7 cellular contexts compared by ENCODE assay signal in genomic region chr1:154906621-154907081, GRCh38. TPM values are rescaled to one million over a fixed set of nuclear protein-coding genes. Genes with fewer than 3 reads are reported as not detected.
DNase-seq lines count a peak whose midpoint lies in the region; TF ChIP-seq lines count a peak whose summit lies in the region.

No MANE protein-coding gene starts in this region.

- no peaks in the 10 kb centered on the region for H3K36me3 ChIP-seq in H7 (replicated peaks; ENCODE audit: control insufficient read depth, insufficient read depth, low read length)
- H3K36me3 ChIP-seq in sigmoid colon: no peaks in the 10 kb centered on the region

- H3K9me3 ChIP-seq in sigmoid colon: no peaks in the 10 kb centered on the region

- no peak for TF ChIP-seq EP300 in sigmoid colon (IDR thresholded peaks at IDR 0.05)

- TF ChIP-seq POLR2A in sigmoid colon (IDR thresholded peaks at IDR 0.05): no peak

- H3K4me3 ChIP-seq in H7 (ENCODE audit: insufficient read depth, low read depth, low read length) (no peak overlapping the region), fibroblast of the aortic adventitia (ENCODE audit: low read depth, low read length) (no peak overlapping the region), sigmoid colon (no peak overlapping the region)

- DNase-seq in H7 (peak; percentile 47), RPMI7951 (ENCODE audit: low read depth) (peak; percentile 28), fibroblast of the aortic adventitia (ENCODE audit: low read depth) (no peak), sigmoid colon (peak; percentile 21), DMS114 treated with DMSO at 0.1 percent for 48 hours (lab: John Stamatoyannopoulos, UW; ENCODE audit: unreplicated experiment) (no peak), NCI-H524 (lab: John Stamatoyannopoulos, UW) (no peak)
- no peak for DNase-seq in activated effector memory CD4-positive, alpha-beta T cell treated with Interleukin-2 at 50 U/mL for 16 hours

- no peak overlapping the region for H3K27ac ChIP-seq in sigmoid colon

- no peaks in the 10 kb centered on the region for H3K27me3 ChIP-seq in H7 (ENCODE audit: control insufficient read depth, insufficient read depth, low read length)
- H3K27me3 ChIP-seq in sigmoid colon: no peaks in the 10 kb centered on the region

- peaks cover 0 to under 1% (median 0%) of the 10 kb centered on the region in 4 donors for H3K4me1 ChIP-seq in sigmoid colon

- intact Hi-C loops in sigmoid colon (cut with DNase I): no loop called here

- WGBS in sigmoid colon, 2 donors: 73 to 85% methylated on average over 7 of the region's 7 CpGs

- TF ChIP-seq CTCF in fibroblast of the aortic adventitia (IDR thresholded peaks at IDR 0.05; ENCODE audit: insufficient read depth, low read length): peak; percentile 43
- peak in 3 of 4 experiments; percentile 7 to 33 (median 21) for TF ChIP-seq CTCF in sigmoid colon (IDR thresholded peaks at IDR 0.05)

RNA-seq across cellular contexts. Expression of gene PMVK, which starts 29.9 kb away (rescaled TPM):
- total RNA-seq in H7 (2014; rRNA removed; shearing (Covaris generic)): 7.3 and 9.8 TPM in 2 replicates
- total RNA-seq in RPMI7951 (2014; rRNA removed; shearing (Covaris generic)): 8.7 and 9.3 TPM in 2 replicates
- total RNA-seq in fibroblast of the aortic adventitia (ENCODE audit: low replicate concordance): 11.7 and 20.7 TPM in 2 replicates
- 10 to 100 TPM; 11.1 to 19.6 (median 13.7) TPM for total RNA-seq in sigmoid colon
- polyA plus RNA-seq in sigmoid colon: 10 to 100 TPM; 53.1 to 54.1 (median 53.2) TPM

RNA-seq across cellular contexts. Expression of gene KCNN3, which starts 36.6 kb away (rescaled TPM):
- 0.18 and 0.62 TPM in 2 replicates for total RNA-seq in H7 (2014; rRNA removed; shearing (Covaris generic))
- 0.29 and 0.72 TPM in 2 replicates for total RNA-seq in RPMI7951 (2014; rRNA removed; shearing (Covaris generic))
- 0.09 and 0.25 TPM in 2 replicates for total RNA-seq in fibroblast of the aortic adventitia (ENCODE audit: low replicate concordance)
- total RNA-seq in sigmoid colon: 10 to 100 TPM in 3 of 4 donors, 1 to 10 TPM in 1; 9.4 to 27.7 (median 17.7) TPM
- polyA plus RNA-seq in sigmoid colon: 1 to 10 TPM in 1 of 3 donors, under 1 TPM in 2; 0.23 to 1.5 (median 0.60) TPM

RNA-seq across cellular contexts. Expression of gene PBXIP1, which starts 49.2 kb away (rescaled TPM):
- total RNA-seq in H7 (2014; rRNA removed; shearing (Covaris generic)): 43.6 and 48.5 TPM in 2 replicates
- total RNA-seq in RPMI7951 (2014; rRNA removed; shearing (Covaris generic)): 14.7 and 23.3 TPM in 2 replicates
- total RNA-seq in fibroblast of the aortic adventitia (ENCODE audit: low replicate concordance): 36.2 and 122 TPM in 2 replicates
- 100 to 1,000 TPM; 178 to 251 (median 201) TPM for total RNA-seq in sigmoid colon
- 10 to 100 TPM in 2 of 3 donors, 1 to 10 TPM in 1; 8.3 to 66.2 (median 13.2) TPM for polyA plus RNA-seq in sigmoid colon

RNA-seq across cellular contexts. Expression of gene PYGO2, which starts 54.9 kb away (rescaled TPM):
- 52.6 and 62.8 TPM in 2 replicates for total RNA-seq in H7 (2014; rRNA removed; shearing (Covaris generic))
- 16.1 and 18.4 TPM in 2 replicates for total RNA-seq in RPMI7951 (2014; rRNA removed; shearing (Covaris generic))
- total RNA-seq in fibroblast of the aortic adventitia (ENCODE audit: low replicate concordance) (7.8 and 18.0 TPM in 2 replicates), sigmoid colon (10 to 100 TPM; 15.0 to 23.3 (median 16.6) TPM)
- polyA plus RNA-seq in sigmoid colon: 10 to 100 TPM; 13.6 to 26.9 (median 16.8) TPM

Comparison
In these comparisons a context has a peak if more than half of its experiments do, and no peak if none do; other contexts are left out.
1. DNase-seq: peak in H7 (single experiment), RPMI7951 (single experiment) and sigmoid colon (single experiment); none in fibroblast of the aortic adventitia (single experiment), DMS114 treated with DMSO at 0.1 percent for 48 hours (single experiment), NCI-H524 (0 of 2) and activated effector memory CD4-positive, alpha-beta T cell treated with Interleukin-2 at 50 U/mL for 16 hours (single experiment).